In genomic region chr4:87007345-87008181, GRCh38 we compare ENCODE assay signal across 7 cellular contexts.
DNase-seq lines count a peak whose midpoint lies in the region; ATAC-seq, FAIRE-seq and TF ChIP-seq lines count a peak whose summit lies in the region.

No MANE protein-coding gene starts in this region.

- H3K4me3 ChIP-seq in H1 (ENCODE audit: extremely low read depth in 1 of 4, insufficient read depth in 2 of 4, low read depth in 3 of 4, low read length in 4 of 4) = peak overlapping the region; percentile 63 to 94 (median 88)

- CTCF ChIA-PET in H1 (lab: Charles Lee; ENCODE audit: partially characterized antibody) = interaction anchor here (0.7 to 2.0 kb wide), 5 partner anchors 10 to 85 kb away, joined by 3 to 9 read pairs (median 5); partner anchors contain the start of gene AFF1

- H3K14ac ChIP-seq in H1 (ENCODE audit: insufficient read length) = no peak overlapping the region

- H3K4me3 Mint-ChIP-seq in stimulated activated naive B cell treated with anti-CD40 and anti-IgM and Interleukin-4, amounts not matched to agents 10 μg/mL and 1 μg/mL and 100 μg/mL, for 72 hours = peak overlapping the region; percentile 92 to 97

- TF ChIP-seq CTCF in H1 (IDR thresholded peaks at IDR 0.05; ENCODE audit: control extremely low read depth in 1 of 3, insufficient read depth in 1 of 3, low read depth in 1 of 3, low read length in 3 of 3) = no peak

- H2BK12ac ChIP-seq in H1 (ENCODE audit: low read depth, low read length) = no peak overlapping the region

- peak overlapping the region in 3 of 4 experiments; percentile 68 to 85 (median 72); a peak in 5 of 7 replicates for H3K9ac ChIP-seq in H1 (replicated peaks in 1 of 4; ENCODE audit: extremely low read depth in 1 of 4, low read depth in 3 of 4, low read length in 3 of 4)

- H3K36me3 ChIP-seq in H1 (ENCODE audit: control insufficient read depth in 2 of 4, insufficient read depth in 4 of 4, low read length in 3 of 4) = no peaks in the 10 kb centered on the region

- H3K36me3 Mint-ChIP-seq in stimulated activated naive B cell treated with anti-CD40 and anti-IgM and Interleukin-4, amounts not matched to agents 10 μg/mL and 1 μg/mL and 100 μg/mL, for 72 hours = no peaks in the 10 kb centered on the region

- WGBS in H1 (ENCODE audit: extremely low coverage in 1 of 2, insufficient coverage in 1 of 2, insufficient read length in 1 of 2, insufficient replicate concordance in 2 of 2, low coverage in 1 of 2, low lambda C conversion rate in 2 of 2, missing lambda C conversion rate in 1 of 2), 2 experiments = 5% methylated on average over 31 of the region's 33 CpGs; no CpG with 5 or more reads in 1 of the 2 experiments

- no peaks in the 10 kb centered on the region for H3K9me3 Mint-ChIP-seq in stimulated activated naive B cell treated with anti-CD40 and anti-IgM and Interleukin-4, amounts not matched to agents 10 μg/mL and 1 μg/mL and 100 μg/mL, for 72 hours

- peak overlapping the region; percentile 69 for H2BK5ac ChIP-seq in H1 (ENCODE audit: low read depth, low read length)

- no peak for TF ChIP-seq EP300 in H1 (IDR thresholded peaks at IDR 0.05; ENCODE audit: borderline replicate concordance in 1 of 2, low read depth in 2 of 2, low read length in 2 of 2)

- no peak overlapping the region for H3K56ac ChIP-seq in H1 (replicated peaks; ENCODE audit: insufficient read length, low read depth, low read length)

- no peak overlapping the region for H2AK5ac ChIP-seq in H1 (ENCODE audit: low read depth, low read length)

- H2BK120ac ChIP-seq in H1 (replicated peaks; ENCODE audit: low read depth, low read length) = no peak overlapping the region

- no peak overlapping the region for H2BK20ac ChIP-seq in H1 (ENCODE audit: low read length)

- peak overlapping the region; percentile 29; the same call in 1 of the 2 replicates for H3K18ac ChIP-seq in H1 (ENCODE audit: extremely low read depth, low read length)

- peak overlapping the region; percentile 88 for H3K27ac ChIP-seq in H1 (ENCODE audit: low read depth, low read length)

- H4K5ac ChIP-seq in H1 (ENCODE audit: insufficient read length, low read depth, low read length) = peak overlapping the region; percentile 39

- no peak overlapping the region for H2AFZ ChIP-seq in H1 (ENCODE audit: low read length)

- no peak overlapping the region for H3K23ac ChIP-seq in H1 (ENCODE audit: insufficient read length)

- peaks cover 9 to 29% (median 23%) of the 10 kb centered on the region in 4 experiments; a peak in 6 of 7 replicates for H3K4me1 ChIP-seq in H1 (replicated peaks in 1 of 4; ENCODE audit: control insufficient read depth in 3 of 4, insufficient read depth in 4 of 4, low read length in 3 of 4)

- no peak for TF ChIP-seq POLR2A in H1 (IDR thresholded peaks at IDR 0.05; ENCODE audit: control extremely low read depth in 1 of 2, low read depth in 2 of 2, low read length in 2 of 2)

- H3K27ac Mint-ChIP-seq in stimulated activated naive B cell treated with anti-CD40 and anti-IgM and Interleukin-4, amounts not matched to agents 10 μg/mL and 1 μg/mL and 100 μg/mL, for 72 hours = peak overlapping the region; percentile 99

- H2BK15ac ChIP-seq in H1 (ENCODE audit: low read length) = no peak overlapping the region

- peaks cover 7 to 74% of the 10 kb centered on the region in 2 experiments for H3K79me2 ChIP-seq in H1 (ENCODE audit: control insufficient read depth in 1 of 2, insufficient read depth in 2 of 2, low read length in 2 of 2)

- H3K23me2 ChIP-seq in H1 (ENCODE audit: low read depth, low read length) = peaks cover 14% of the 10 kb centered on the region

- H3K4ac ChIP-seq in H1 (replicated peaks; ENCODE audit: insufficient read length, low read depth, low read length) = no peak overlapping the region

- TF ChIP-seq RAD21 in H1 (IDR thresholded peaks at IDR 0.05 in 1 of 2, conservative IDR thresholded peaks at IDR 0.05 in 1 of 2; ENCODE audit: low read depth in 2 of 2, low read length in 2 of 2) = no peak

- DNase-seq in NCI-H2227 treated with DMSO at 0.1 percent for 48 hours (lab: John Stamatoyannopoulos, UW) (peak; percentile 54), H1 (ENCODE audit: low read depth in 1 of 2, low spot score in 2 of 2) (no peak), midbrain (lab: John Stamatoyannopoulos, UW) (peak; percentile 67), cerebellar nuclear complex (lab: John Stamatoyannopoulos, UW) (no peak)
- DNase-seq in activated CD4-positive, alpha-beta T cell treated with anti-CD3 and anti-CD28 coated beads, Interleukin-2, amount 50 U/mL, for 48 hours = peak; percentile 53 to 60
- no peak for DNase-seq in stimulated activated naive B cell treated with anti-CD40 and anti-IgM and Interleukin-4, amounts not matched to agents 10 μg/mL and 1 μg/mL and 100 μg/mL, for 72 hours

- H3K79me1 ChIP-seq in H1 (ENCODE audit: low read depth, low read length) = no peaks in the 10 kb centered on the region

- POLR2A ChIA-PET in H1 (lab: Charles Lee; ENCODE audit: partially characterized antibody) = interaction anchor here (0.7 to 6.7 kb wide), 20 partner anchors 8 to 112 kb away, joined by 3 to 108 read pairs (median 6); partner anchors contain the start of gene AFF1

- FAIRE-seq in H1 (lab: Jason Lieb, UNC) = no peak

- no peaks in the 10 kb centered on the region for H3K27me3 Mint-ChIP-seq in stimulated activated naive B cell treated with anti-CD40 and anti-IgM and Interleukin-4, amounts not matched to agents 10 μg/mL and 1 μg/mL and 100 μg/mL, for 72 hours

- no peaks in the 10 kb centered on the region for H3K27me3 ChIP-seq in H1 (replicated peaks in 1 of 4; ENCODE audit: control insufficient read depth in 3 of 4, extremely low read depth in 1 of 4, insufficient read depth in 3 of 4, low read length in 3 of 4)

- peaks cover 3 to 8% of the 10 kb centered on the region in 2 experiments for H4K20me1 ChIP-seq in H1 (replicated peaks in 1 of 2; ENCODE audit: control insufficient read depth in 1 of 2, insufficient read depth in 2 of 2, low read length in 2 of 2)

- ATAC-seq in GM21360 (IDR thresholded peaks at IDR 0.05; ENCODE audit: unreplicated experiment) = peak; percentile 3
- no peak for ATAC-seq in stimulated activated naive B cell treated with anti-CD40 and anti-IgM and Interleukin-4, amounts not matched to agents 10 μg/mL and 1 μg/mL and 100 μg/mL, for 72 hours (replicated peaks)

- H3K9me3 ChIP-seq in H1 (ENCODE audit: insufficient read depth in 2 of 2, low read depth in 1 of 2, low read length in 1 of 2) = no peaks in the 10 kb centered on the region

- peaks cover 35 to 60% of the 10 kb centered on the region in 2 donors for H3K4me1 Mint-ChIP-seq in stimulated activated naive B cell treated with anti-CD40 and anti-IgM and Interleukin-4, amounts not matched to agents 10 μg/mL and 1 μg/mL and 100 μg/mL, for 72 hours

- peak overlapping the region; percentile 53 for H4K8ac ChIP-seq in H1 (ENCODE audit: extremely low read depth, insufficient read depth, low read length)

- peak overlapping the region; percentile 58 to 96 for H3K4me2 ChIP-seq in H1 (ENCODE audit: insufficient read depth in 1 of 2, low read depth in 2 of 2, low read length in 2 of 2)

- H4K91ac ChIP-seq in H1 (replicated peaks; ENCODE audit: insufficient read length, low read length) = no peak overlapping the region

TF ChIP-seq in H1, 55 proteins besides CTCF, POLR2A, EP300 and RAD21 (continues in another document):
- no peak for TF ChIP-seq SUZ12 (IDR thresholded peaks at IDR 0.05; ENCODE audit: low read length)
- no peak for TF ChIP-seq SP4 (IDR thresholded peaks at IDR 0.05; ENCODE audit: low read length)
- no peak for TF ChIP-seq RFX5 (IDR thresholded peaks at IDR 0.05; ENCODE audit: borderline replicate concordance, low read depth, low read length)
- no peak for TF ChIP-seq CBX5 (IDR thresholded peaks at IDR 0.05; ENCODE audit: low read depth, low read length)
- TF ChIP-seq SP2 (IDR thresholded peaks at IDR 0.05; ENCODE audit: low read length) = no peak
- no peak for TF ChIP-seq YY1 (IDR thresholded peaks at IDR 0.05; ENCODE audit: low read depth, low read length)
- TF ChIP-seq EZH2 (IDR thresholded peaks at IDR 0.05; ENCODE audit: low read depth, low read length, severe bottlenecking) = no peak
- peak; percentile 3; the same call in 1 of the 2 replicates for TF ChIP-seq RBBP5 (IDR thresholded peaks at IDR 0.05; ENCODE audit: borderline replicate concordance, low read depth, low read length)
- no peak for TF ChIP-seq CTBP2 (IDR thresholded peaks at IDR 0.05; ENCODE audit: borderline replicate concordance, insufficient read depth, insufficient read length, low read length)
- peak; percentile 70 for TF ChIP-seq PHF8 (conservative IDR thresholded peaks at IDR 0.05; ENCODE audit: low read depth, low read length)
- TF ChIP-seq POLR2AphosphoS5 (IDR thresholded peaks at IDR 0.05; ENCODE audit: low read depth, low read length) = peak; percentile 19; the same call in 1 of the 2 replicates
- no peak for TF ChIP-seq BRCA1 (IDR thresholded peaks at IDR 0.05; ENCODE audit: low read depth, low read length)
- TF ChIP-seq HDAC2 (IDR thresholded peaks at IDR 0.05; ENCODE audit: borderline replicate concordance in 1 of 2, low read depth in 2 of 2, low read length in 2 of 2) = no peak; a peak in 1 of 4 replicates
- TF ChIP-seq MAFK (IDR thresholded peaks at IDR 0.05; ENCODE audit: low read depth, low read length) = peak; percentile 98

Comparison
In these comparisons a context has a peak if more than half of its experiments do, and no peak if none do; other contexts are left out.
1. DNase-seq: peak in NCI-H2227 treated with DMSO at 0.1 percent for 48 hours (single experiment), activated CD4-positive, alpha-beta T cell treated with anti-CD3 and anti-CD28 coated beads, Interleukin-2, amount 50 U/mL, for 48 hours (2 of 2) and midbrain (single experiment); none in H1 (0 of 2), stimulated activated naive B cell treated with anti-CD40 and anti-IgM and Interleukin-4, amounts not matched to agents 10 μg/mL and 1 μg/mL and 100 μg/mL, for 72 hours (single experiment) and cerebellar nuclear complex (0 of 2).